Comparison of ENCODE assay signal across 8 cellular contexts in genomic region chr5:176238645-176239283, GRCh38. TPM values are rescaled to one million over a fixed set of nuclear protein-coding genes. Genes with fewer than 3 reads are reported as not detected.
DNase-seq lines count a peak whose midpoint lies in the region; ATAC-seq, FAIRE-seq and TF ChIP-seq lines count a peak whose summit lies in the region.
"Not testable (repeated sequence)": the region's sequence is repeated elsewhere in the genome, so short reads cannot be mapped to it uniquely, and the experiment has no call there.

No MANE protein-coding gene starts in this region.

- not testable (repeated sequence) for TF ChIP-seq RAD21 in HepG2 (CRISPR knock-in tag; IDR thresholded peaks at IDR 0.05)

- H3K36me3 Mint-ChIP-seq in CD4-positive, alpha-beta T cell (ENCODE audit: low read depth) = not testable (repeated sequence)

- in situ Hi-C loops in HepG2 (cut with HindIII; ENCODE audit: extremely low pct_ligation_motif_present, low pct_unique_long_range_greater_than_20kb) = not testable (repeated sequence)

- not testable (repeated sequence) for H3K4me1 Mint-ChIP-seq in CD4-positive, alpha-beta T cell (ENCODE audit: low read depth)

- DNase-seq in CD4-positive, alpha-beta T cell; HepG2 (ENCODE audit: low spot score): not testable (repeated sequence)

- H3K4me1 ChIP-seq in ectodermal cell (ENCODE audit: control insufficient read depth, insufficient read depth, low read length); HepG2 (ENCODE audit: insufficient read depth, low read length); skeletal muscle satellite cell (ENCODE audit: control insufficient read depth, insufficient read depth, low read length): not testable (repeated sequence)

- H3K27me3 Mint-ChIP-seq in CD4-positive, alpha-beta T cell = not testable (repeated sequence)

- TF ChIP-seq POLR2A in HepG2 (IDR thresholded peaks at IDR 0.05; ENCODE audit: insufficient read depth in 1 of 2, low read depth in 2 of 2, low read length in 2 of 2) = not testable (repeated sequence)

- not testable (repeated sequence) for H3K4me3 Mint-ChIP-seq in CD4-positive, alpha-beta T cell

- H3K27me3 ChIP-seq in CD4-positive, alpha-beta T cell (ENCODE audit: control insufficient read depth, insufficient read depth, low read length); ectodermal cell (ENCODE audit: control insufficient read depth, insufficient read depth, low read length, poor library complexity, severe bottlenecking); HepG2 (ENCODE audit: control insufficient read depth in 1 of 2, insufficient read depth in 2 of 2, low read length in 2 of 2); skeletal muscle satellite cell (ENCODE audit: control insufficient read depth, insufficient read depth, low read length): not testable (repeated sequence)

- intact Hi-C loops in CD4-positive, alpha-beta T cell (cut with DNase I, micrococcal nuclease); HepG2 (cut with micrococcal nuclease; ENCODE audit: unreplicated experiment): not testable (repeated sequence)

- CTCF ChIA-PET in CD4-positive, alpha-beta T cell (lab: Charles Lee); HepG2 (lab: Yijun Ruan, JAX; ENCODE audit: low intra/inter-chr PET ratio, low total read pairs): not testable (repeated sequence)

- H2AFZ ChIP-seq in HepG2 (ENCODE audit: low read length) = not testable (repeated sequence)

- not testable (repeated sequence) for H3K4me2 ChIP-seq in HepG2 (ENCODE audit: low read depth, low read length)
- H3K4me2 ChIP-seq in skeletal muscle satellite cell (ENCODE audit: low read length) = peak overlapping the region; percentile 41

- H3K79me2 ChIP-seq in HepG2 (ENCODE audit: insufficient read depth, low read length) = not testable (repeated sequence)

- BruUV-seq in HepG2 (replicated peaks; lab: Mats Ljungman, UMichigan) = not testable (repeated sequence)

- not testable (repeated sequence) for H3K27ac ChIP-seq in CD4-positive, alpha-beta T cell (ENCODE audit: low read depth, low read length); ectodermal cell (ENCODE audit: insufficient read depth, low read depth, low read length, poor library complexity, severe bottlenecking); HepG2 (ENCODE audit: extremely low read length, insufficient read depth, low read length)

- H3K27ac Mint-ChIP-seq in CD4-positive, alpha-beta T cell = not testable (repeated sequence)

- H3K9ac ChIP-seq in HepG2 (ENCODE audit: insufficient read depth, low read depth, low read length) = not testable (repeated sequence)
- peak overlapping the region; percentile 47 for H3K9ac ChIP-seq in skeletal muscle satellite cell (ENCODE audit: low read depth, low read length)

- peak; percentile 51 for FAIRE-seq in HepG2 (lab: Jason Lieb, UNC)

- H3K4me3 ChIP-seq in ectodermal cell (ENCODE audit: insufficient read depth, low read depth, low read length) = peak overlapping the region; percentile 32
- not testable (repeated sequence) for H3K4me3 ChIP-seq in HepG2 (replicated peaks in 1 of 3; ENCODE audit: insufficient read depth in 1 of 3, low read depth in 2 of 3, low read length in 3 of 3)
- peak overlapping the region; percentile 68 for H3K4me3 ChIP-seq in skeletal muscle satellite cell (ENCODE audit: low read length)

- WGBS in ectodermal cell, 2 experiments = no CpG with 5 or more reads among the region's 59 CpGs
- no CpG with 5 or more reads among the region's 59 CpGs for WGBS in HepG2 (ENCODE audit: low lambda C conversion rate)

- H3K9me3 Mint-ChIP-seq in CD4-positive, alpha-beta T cell = not testable (repeated sequence)

- ATAC-seq in CD4-positive, alpha-beta T cell (ENCODE audit: poor library complexity) = peak; percentile 28
- peak; percentile 39 for ATAC-seq in GM19328 (IDR thresholded peaks at IDR 0.05; ENCODE audit: unreplicated experiment)
- peak; percentile 26 for ATAC-seq in HG02571 (IDR thresholded peaks at IDR 0.05; ENCODE audit: unreplicated experiment)
- ATAC-seq in HG03280 (IDR thresholded peaks at IDR 0.05; ENCODE audit: unreplicated experiment) = peak; percentile 30
- peak; percentile 82 for ATAC-seq in SK-N-SH treated with all-trans-retinoic acid at 6 μM for 48 hours
- peak; percentile 75 for ATAC-seq in HepG2

- not testable (repeated sequence) for H3K9me3 ChIP-seq in CD4-positive, alpha-beta T cell (ENCODE audit: control insufficient read depth, low read length); ectodermal cell (ENCODE audit: control insufficient read depth, low read length); HepG2 (ENCODE audit: low read length); skeletal muscle satellite cell (replicated peaks; ENCODE audit: low read length)

- TF ChIP-seq EP300 in HepG2 (IDR thresholded peaks at IDR 0.05; ENCODE audit: low read depth in 2 of 2, low read length in 2 of 2); HepG2 (CRISPR knock-in tag; IDR thresholded peaks at IDR 0.05; ENCODE audit: borderline replicate concordance): not testable (repeated sequence)

- TF ChIP-seq CTCF in CD4-positive, alpha-beta T cell (IDR thresholded peaks at IDR 0.05); HepG2 (CRISPR knock-in tag; IDR thresholded peaks at IDR 0.05): not testable (repeated sequence)

- H3K36me3 ChIP-seq in ectodermal cell (ENCODE audit: control insufficient read depth, insufficient read depth, low read length); HepG2 (replicated peaks in 1 of 2; ENCODE audit: control insufficient read depth in 1 of 2, insufficient read depth in 2 of 2, low read length in 2 of 2); skeletal muscle satellite cell (ENCODE audit: insufficient read depth, low read length): not testable (repeated sequence)

- POLR2A ChIA-PET in CD4-positive, alpha-beta T cell (lab: Charles Lee); HepG2 (lab: Yijun Ruan, JAX): not testable (repeated sequence)

- H4K20me1 ChIP-seq in HepG2 (ENCODE audit: insufficient read depth, low read length) = not testable (repeated sequence)

RNA-seq across cellular contexts. Expression of gene SIMC1, which starts 0.5 kb away (rescaled TPM):
- total RNA-seq in CD4-positive, alpha-beta T cell = 10 to 100 TPM; 15.4 to 17.4 TPM
- 29.7 TPM for polyA plus RNA-seq in ectodermal cell (2013, experiment 1 of 4)
- 24.8 TPM for polyA plus RNA-seq in ectodermal cell (2013, experiment 2 of 4)
- 23.4 TPM for polyA plus RNA-seq in ectodermal cell (2013, experiment 3 of 4)
- 26.5 TPM for polyA plus RNA-seq in ectodermal cell (2013, experiment 4 of 4)
- 6.8 and 7.7 TPM in 2 replicates for total RNA-seq in HepG2 (2016; rRNA removed; fragmentation: Illumina TruSeq; extraction: Trizol)
- 4.6 and 5.9 TPM in 2 replicates for total RNA-seq in HepG2 (2016; cell fraction: cytosol; rRNA removed; fragmentation: Illumina TruSeq; extraction: Trizol; ENCODE audit: low read depth)
- total RNA-seq in HepG2 (2016; cell fraction: insoluble cytoplasmic fraction; rRNA removed; fragmentation: Illumina TruSeq; extraction: Trizol) = 6.7 and 7.6 TPM in 2 replicates
- total RNA-seq in HepG2 (2016; cell fraction: membrane; rRNA removed; fragmentation: Illumina TruSeq; extraction: Trizol) = 9.4 and 10.6 TPM in 2 replicates
- total RNA-seq in HepG2 (2016; cell fraction: nucleus; rRNA removed; fragmentation: Illumina TruSeq; extraction: Trizol) = 7.5 and 9.0 TPM in 2 replicates
- polyA plus RNA-seq in HepG2 (2011; rRNA removed) = 5.3 and 5.4 TPM in 2 replicates
- 3.8 and 5.1 TPM in 2 replicates for polyA plus RNA-seq in HepG2 (2011; cell fraction: cytosol; rRNA removed)
- 9.7 and 10.1 TPM in 2 replicates for polyA plus RNA-seq in HepG2 (2011; cell fraction: nucleus; rRNA removed)
- polyA plus RNA-seq in HepG2 (2012) = 9.2 and 9.7 TPM in 2 replicates
- polyA plus RNA-seq in HepG2 (2016; cell fraction: cytosol; fragmentation: Illumina TruSeq; extraction: Trizol; ENCODE audit: low read depth) = 3.7 and 3.8 TPM in 2 replicates
- polyA plus RNA-seq in HepG2 (2016; cell fraction: insoluble cytoplasmic fraction; fragmentation: Illumina TruSeq; extraction: Trizol; ENCODE audit: low read depth) = 12.1 and 14.7 TPM in 2 replicates
- 8.2 and 10.3 TPM in 2 replicates for polyA plus RNA-seq in HepG2 (2016; cell fraction: membrane; fragmentation: Illumina TruSeq; extraction: Trizol; ENCODE audit: low read depth)
- polyA plus RNA-seq in HepG2 (2016; cell fraction: nucleus; fragmentation: Illumina TruSeq; extraction: Trizol; ENCODE audit: insufficient read depth, low read depth) = 12.7 and 15.4 TPM in 2 replicates
- 6.7 and 8.7 TPM in 2 replicates for polyA minus RNA-seq in HepG2 (2011; rRNA and poly(A)+ RNA removed; ENCODE audit: low replicate concordance)
- 5.5 and 7.4 TPM in 2 replicates for polyA minus RNA-seq in HepG2 (2011; cell fraction: cytosol; rRNA and poly(A)+ RNA removed)
- 12.1 and 14.9 TPM in 2 replicates for polyA minus RNA-seq in HepG2 (2011; cell fraction: nucleus; rRNA and poly(A)+ RNA removed)
- total RNA-seq in skeletal muscle satellite cell (2012; rRNA removed) = 4.1 and 6.3 TPM in 2 replicates

Comparison
In these comparisons a context has a peak if more than half of its experiments do, and no peak if none do; other contexts are left out.
1. ATAC-seq: peak in every context shown above with its lines; median percentile 82 in SK-N-SH treated with all-trans-retinoic acid at 6 μM for 48 hours; 75 in HepG2; 39 in GM19328; 30 in HG03280; 28 in CD4-positive, alpha-beta T cell; 26 in HG02571.